Comparison of ENCODE assay signal across 8 cellular contexts in genomic region chr1:236524892-236525179, GRCh38. TPM values are rescaled to one million over a fixed set of nuclear protein-coding genes. Genes with fewer than 3 reads are reported as not detected.
DNase-seq lines count a peak whose midpoint lies in the region; ATAC-seq and TF ChIP-seq lines count a peak whose summit lies in the region.

No MANE protein-coding gene starts in this region.

- peak overlapping the region; percentile 99 for H3K4me3 Mint-ChIP-seq in HFFc6
- H3K4me3 Mint-ChIP-seq in activated naive CD8-positive, alpha-beta T cell treated with anti-CD3 and anti-CD28 coated beads for 36 hours = peak overlapping the region; percentile 97
- H3K4me3 Mint-ChIP-seq in memory B cell = peak overlapping the region; percentile 99

- ATAC-seq in memory B cell (ENCODE audit: low read depth) (peak; percentile 57), HG02852 (IDR thresholded peaks at IDR 0.05; ENCODE audit: unreplicated experiment) (no peak)

- H3K27ac Mint-ChIP-seq in HFFc6 (peak overlapping the region; percentile 93), memory B cell (peak overlapping the region; percentile 96)
- peak overlapping the region; percentile 98 for H3K27ac Mint-ChIP-seq in activated naive CD8-positive, alpha-beta T cell treated with anti-CD3 and anti-CD28 coated beads for 36 hours

- no peak for DNase-seq in BJ (ENCODE audit: low read depth)
- no peak for DNase-seq in HFFc6
- DNase-seq in activated naive CD8-positive, alpha-beta T cell treated with anti-CD3 and anti-CD28 coated beads for 36 hours = no peak
- DNase-seq in memory B cell (ENCODE audit: low spot score in 2 of 2) = no peak
- no peak for DNase-seq in C1 segment of cervical spinal cord (lab: John Stamatoyannopoulos, UW)
- DNase-seq in AG20443 (ENCODE audit: low spot score) = no peak
- no peak for DNase-seq in SK-N-DZ (ENCODE audit: low spot score)

- H3K4me1 Mint-ChIP-seq in HFFc6 (ENCODE audit: low read depth) (peaks cover 20% of the 10 kb centered on the region), memory B cell (peaks cover 2% of the 10 kb centered on the region)
- peaks cover 8% of the 10 kb centered on the region for H3K4me1 Mint-ChIP-seq in activated naive CD8-positive, alpha-beta T cell treated with anti-CD3 and anti-CD28 coated beads for 36 hours

- POLR2A ChIA-PET in BJ (lab: Charles Lee) = no interaction called here

- H3K36me3 Mint-ChIP-seq in HFFc6 (ENCODE audit: low read depth) (no peaks in the 10 kb centered on the region; the same call in 1 of the 2 replicates), memory B cell (peaks cover 9% of the 10 kb centered on the region)
- peaks cover 10% of the 10 kb centered on the region for H3K36me3 Mint-ChIP-seq in activated naive CD8-positive, alpha-beta T cell treated with anti-CD3 and anti-CD28 coated beads for 36 hours

- CTCF ChIA-PET in BJ (lab: Yijun Ruan, JAX) = interaction anchor here (0.7 kb wide), 1 partner anchor 21 kb away, joined by 5 read pairs; no protein-coding TSS in a partner anchor

- peak overlapping the region; percentile 83 for H3K4me3 ChIP-seq in BJ (ENCODE audit: low read depth, low read length)

- TF ChIP-seq CTCF in BJ (IDR thresholded peaks at IDR 0.05; ENCODE audit: insufficient read depth, low read depth, low read length) = no peak
- TF ChIP-seq CTCF in HFFc6 (IDR thresholded peaks at IDR 0.05) = no peak

- no peaks in the 10 kb centered on the region for H3K27me3 ChIP-seq in BJ (ENCODE audit: control insufficient read depth, insufficient read depth, low read length)

- H3K27me3 Mint-ChIP-seq in HFFc6 (ENCODE audit: insufficient read depth) = peaks cover 5% of the 10 kb centered on the region
- no peaks in the 10 kb centered on the region for H3K27me3 Mint-ChIP-seq in activated naive CD8-positive, alpha-beta T cell treated with anti-CD3 and anti-CD28 coated beads for 36 hours
- H3K27me3 Mint-ChIP-seq in memory B cell = peaks cover 2% of the 10 kb centered on the region

- H3K9me3 Mint-ChIP-seq in HFFc6 = no peaks in the 10 kb centered on the region
- no peaks in the 10 kb centered on the region for H3K9me3 Mint-ChIP-seq in activated naive CD8-positive, alpha-beta T cell treated with anti-CD3 and anti-CD28 coated beads for 36 hours
- H3K9me3 Mint-ChIP-seq in memory B cell = no peaks in the 10 kb centered on the region

- peaks cover 3% of the 10 kb centered on the region for H3K36me3 ChIP-seq in BJ (ENCODE audit: control insufficient read depth, insufficient read depth, low read length)

RNA-seq across cellular contexts. Expression of gene LGALS8, which starts 1.1 kb away (rescaled TPM):
- 50.6 and 72.4 TPM in 2 replicates for polyA plus RNA-seq in BJ (2011; rRNA removed)
- 26.8 and 30.4 TPM in 2 replicates for polyA minus RNA-seq in BJ (2011; rRNA and poly(A)+ RNA removed)
- total RNA-seq in HFFc6 (2021; fragmentation: NEBNext Ultra II Directional; extraction: Animal tissue kit (Norgen Biotek cat#: 25700)) = 10 to 100 TPM; 27.4 to 37.5 (median 35.0) TPM
- 10 to 100 TPM; 69.0 to 76.6 TPM for total RNA-seq in activated naive CD8-positive, alpha-beta T cell treated with anti-CD3 and anti-CD28 coated beads for 36 hours
- polyA plus RNA-seq in SK-N-DZ (2014; cell fraction: cytosol; rRNA removed) = 1.6 and 1.8 TPM in 2 replicates
- 2.2 and 2.6 TPM in 2 replicates for polyA plus RNA-seq in SK-N-DZ (2014; cell fraction: nucleus; rRNA removed)
